Comparison of ENCODE assay signal across 8 cellular contexts in genomic region chr14:104794641-104795467, GRCh38. TPM values are rescaled to one million over a fixed set of nuclear protein-coding genes. Genes with fewer than 3 reads are reported as not detected.
A peak's percentile ranks its signal among the peaks of the same experiment; 100 is the strongest.
DNase-seq lines count a peak whose midpoint lies in the region; ATAC-seq, FAIRE-seq and TF ChIP-seq lines count a peak whose summit lies in the region.

No MANE protein-coding gene starts in this region.

- no peaks in the 10 kb centered on the region for H3K27me3 Mint-ChIP-seq in activated T-helper 17 cell treated with anti-CD3 and anti-CD28 coated beads, Interleukin-2, amount 50 U/mL, for 72 hours

- peak; percentile 72 for DNase-seq in GM12892 (ENCODE audit: insufficient read length)
- peak; percentile 5 for DNase-seq in HS-5 (ENCODE audit: low read depth)
- peak; percentile 71 for DNase-seq in hepatic stellate cell (ENCODE audit: low spot score)
- no peak for DNase-seq in sciatic nerve (ENCODE audit: low spot score)
- DNase-seq in NCI-H2227 (lab: John Stamatoyannopoulos, UW; ENCODE audit: unreplicated experiment) = no peak
- DNase-seq in A172 (ENCODE audit: low spot score) = no peak

- intact Hi-C loops in sciatic nerve (cut with DNase I) = no loop called here

- no peak for TF ChIP-seq CTCF in 22Rv1 (IDR thresholded peaks at IDR 0.05)

- H3K9me3 Mint-ChIP-seq in activated T-helper 17 cell treated with anti-CD3 and anti-CD28 coated beads, Interleukin-2, amount 50 U/mL, for 72 hours = no peaks in the 10 kb centered on the region

- no peak for FAIRE-seq in GM12892 (lab: Jason Lieb, UNC)

- peak overlapping the region; percentile 92 for H3K4me3 Mint-ChIP-seq in activated T-helper 17 cell treated with anti-CD3 and anti-CD28 coated beads, Interleukin-2, amount 50 U/mL, for 72 hours

- ATAC-seq in activated T-helper 17 cell treated with anti-CD3 and anti-CD28 coated beads, Interleukin-2, amount 50 U/mL, for 72 hours (replicated peaks) = peak; percentile 68
- ATAC-seq in sciatic nerve = peak; percentile 4

- H3K36me3 Mint-ChIP-seq in activated T-helper 17 cell treated with anti-CD3 and anti-CD28 coated beads, Interleukin-2, amount 50 U/mL, for 72 hours (ENCODE audit: low read depth) = peaks cover 13% of the 10 kb centered on the region

- no peak; the same call in 1 of the 2 replicates for TF ChIP-seq POLR2A in GM12892 (IDR thresholded peaks at IDR 0.05; ENCODE audit: low read depth, low read length)

- peaks cover 14% of the 10 kb centered on the region for H3K4me1 Mint-ChIP-seq in activated T-helper 17 cell treated with anti-CD3 and anti-CD28 coated beads, Interleukin-2, amount 50 U/mL, for 72 hours

- H3K27ac ChIP-seq in 22Rv1 = peak overlapping the region; percentile 98

- peak overlapping the region; percentile 84 for H3K27ac Mint-ChIP-seq in activated T-helper 17 cell treated with anti-CD3 and anti-CD28 coated beads, Interleukin-2, amount 50 U/mL, for 72 hours

RNA-seq across cellular contexts. Expression of gene AKT1, which starts 0.7 kb away (rescaled TPM):
- 40.7 TPM for polyA plus RNA-seq in GM12892 (2012; ENCODE audit: missing spikeins)
- 100 to 1,000 TPM in 1 of 2 donors, 10 to 100 TPM in 1; 81.3 to 160 TPM for total RNA-seq in activated T-helper 17 cell treated with anti-CD3 and anti-CD28 coated beads, Interleukin-2, amount 50 U/mL, for 72 hours
- total RNA-seq in sciatic nerve = 90.4 TPM
- total RNA-seq in A172 (2014; rRNA removed; shearing (Covaris generic)) = 105 and 107 TPM in 2 replicates

RNA-seq across cellular contexts. Expression of gene ZBTB42, which starts 6.0 kb away (rescaled TPM):
- polyA plus RNA-seq in GM12892 (2012; ENCODE audit: missing spikeins) = 0.13 TPM
- 1 to 10 TPM; 3.0 to 3.2 TPM for total RNA-seq in activated T-helper 17 cell treated with anti-CD3 and anti-CD28 coated beads, Interleukin-2, amount 50 U/mL, for 72 hours
- total RNA-seq in sciatic nerve = 3.6 TPM
- 2.0 and 4.0 TPM in 2 replicates for total RNA-seq in A172 (2014; rRNA removed; shearing (Covaris generic))

RNA-seq across cellular contexts. Expression of gene SIVA1, which starts 41.9 kb away (rescaled TPM):
- 30.8 TPM for polyA plus RNA-seq in GM12892 (2012; ENCODE audit: missing spikeins)
- 100 to 1,000 TPM in 1 of 2 donors, 10 to 100 TPM in 1; 65.2 to 121 TPM for total RNA-seq in activated T-helper 17 cell treated with anti-CD3 and anti-CD28 coated beads, Interleukin-2, amount 50 U/mL, for 72 hours
- total RNA-seq in sciatic nerve = 56.6 TPM
- total RNA-seq in A172 (2014; rRNA removed; shearing (Covaris generic)) = 187 and 210 TPM in 2 replicates

Comparison
In these comparisons a context has a peak if more than half of its experiments do, and no peak if none do; other contexts are left out.
1. DNase-seq: peak in GM12892 (single experiment), HS-5 (single experiment) and hepatic stellate cell (single experiment); none in sciatic nerve (single experiment), NCI-H2227 (single experiment) and A172 (single experiment).